ENCODE assay signal across 11 cellular contexts in genomic region chr3:188179006-188179966, GRCh38. TPM values are rescaled to one million over a fixed set of nuclear protein-coding genes. Genes with fewer than 3 reads are reported as not detected.
DNase-seq lines count a peak whose midpoint lies in the region; ATAC-seq and TF ChIP-seq lines count a peak whose summit lies in the region.
"Had no signal": no experiment of that assay in that cellular context is flagged by ENCODE, and none has a peak within 500 bp of the region (broad histone marks: within the 10 kb centered on the region; RNA-seq: fewer than 3 reads in every experiment).

No MANE protein-coding gene starts in this region.

- peaks cover 0 to 4% of the 10 kb centered on the region in 2 donors for H3K36me3 ChIP-seq in lung (ENCODE audit: control insufficient read depth in 2 of 2, insufficient read depth in 2 of 2, low read length in 2 of 2)
- no peaks in the 10 kb centered on the region for H3K36me3 ChIP-seq in transverse colon

- no peaks in the 10 kb centered on the region for H3K27me3 Mint-ChIP-seq in T-helper 1 cell treated with Interleukin-12 subunit alpha and Interleukin-12 subunit beta and Interleukin-4 antibody, amounts not matched to agents 30 μg/mL and 1 μg/mL, for 36 hours (ENCODE audit: low read depth)

- 58 to 70% methylated on average over 16 of the region's 16 CpGs for WGBS in lung, 2 donors
- WGBS in transverse colon (ENCODE audit: low coverage in 1 of 2), 2 donors = 56 to 66% methylated on average over 9 to 16 of the region's 16 CpGs

- no peak for TF ChIP-seq CTCF in astrocyte of the cerebellum (IDR thresholded peaks at IDR 0.05; ENCODE audit: low read depth, low read length, missing control alignments)
- TF ChIP-seq CTCF in lung (IDR thresholded peaks at IDR 0.05; ENCODE audit: control extremely low read depth, extremely low read depth) = no peak
- TF ChIP-seq CTCF in transverse colon (IDR thresholded peaks at IDR 0.05) = peak in 2 of 5 experiments; percentile 19 to 45

- TF ChIP-seq EP300 in transverse colon (IDR thresholded peaks at IDR 0.05; ENCODE audit: low read depth) = peak; percentile 49

- H3K4me3 ChIP-seq in astrocyte of the cerebellum (ENCODE audit: low read depth, low read length) (no peak overlapping the region), lung (no peak overlapping the region), transverse colon (no peak overlapping the region)
- H3K4me3 ChIP-seq: A549 had no signal

- peaks cover 14 to 24% of the 10 kb centered on the region in 2 donors for H3K4me1 ChIP-seq in lung (ENCODE audit: control insufficient read depth in 2 of 2, insufficient read depth in 2 of 2, low read length in 2 of 2)
- peaks cover 33 to 91% (median 74%) of the 10 kb centered on the region in 4 donors for H3K4me1 ChIP-seq in transverse colon

- ATAC-seq in lung (ENCODE audit: insufficient read depth, low FRiP score) (peak; percentile 84), HG03442 (IDR thresholded peaks at IDR 0.05; ENCODE audit: unreplicated experiment) (no peak), GM19467 (IDR thresholded peaks at IDR 0.05; ENCODE audit: unreplicated experiment) (no peak), HG03432 (IDR thresholded peaks at IDR 0.05; ENCODE audit: unreplicated experiment) (no peak)

- H3K9me3 Mint-ChIP-seq in T-helper 1 cell treated with Interleukin-12 subunit alpha and Interleukin-12 subunit beta and Interleukin-4 antibody, amounts not matched to agents 30 μg/mL and 1 μg/mL, for 36 hours = no peaks in the 10 kb centered on the region

- no peaks in the 10 kb centered on the region for H3K9me3 ChIP-seq in lung (ENCODE audit: control insufficient read depth in 2 of 2, insufficient read depth in 1 of 2, low read length in 1 of 2)
- no peaks in the 10 kb centered on the region for H3K9me3 ChIP-seq in transverse colon
- H3K9me3 ChIP-seq: A549 had no signal

- in situ Hi-C loops in astrocyte of the cerebellum (cut with HindIII; ENCODE audit: low sequenced_read_pairs) (no loop called here), transverse colon (cut with MboI; ENCODE audit: low pct_ligation_motif_present in 1 of 4, low pct_unique_long_range_greater_than_20kb in 1 of 4, low sequenced_read_pairs in 3 of 4) (no loop called here)

- H3K36me3 Mint-ChIP-seq in T-helper 1 cell treated with Interleukin-12 subunit alpha and Interleukin-12 subunit beta and Interleukin-4 antibody, amounts not matched to agents 30 μg/mL and 1 μg/mL, for 36 hours (ENCODE audit: low read depth) = peaks cover 30% of the 10 kb centered on the region

- no peak for TF ChIP-seq POLR2A in transverse colon (IDR thresholded peaks at IDR 0.05)

- intact Hi-C loops in transverse colon (cut with DNase I; ENCODE audit: low total_unique reads) = no loop called here

- H3K27me3 ChIP-seq in lung (ENCODE audit: control insufficient read depth, insufficient read depth) (no peaks in the 10 kb centered on the region), transverse colon (no peaks in the 10 kb centered on the region)

- no peak overlapping the region for H3K4me3 Mint-ChIP-seq in T-helper 1 cell treated with Interleukin-12 subunit alpha and Interleukin-12 subunit beta and Interleukin-4 antibody, amounts not matched to agents 30 μg/mL and 1 μg/mL, for 36 hours

- DNase-seq in T-helper 1 cell = no peak
- peak; percentile 35 for DNase-seq in astrocyte of the cerebellum (ENCODE audit: low read depth)
- peak; percentile 77 for DNase-seq in lung (ENCODE audit: low spot score)
- DNase-seq in transverse colon = no peak
- DNase-seq: amygdala, midbrain had no signal

- H3K4me1 Mint-ChIP-seq in T-helper 1 cell treated with Interleukin-12 subunit alpha and Interleukin-12 subunit beta and Interleukin-4 antibody, amounts not matched to agents 30 μg/mL and 1 μg/mL, for 36 hours (ENCODE audit: low read depth) = peaks cover 33% of the 10 kb centered on the region

- peak overlapping the region; percentile 27 for H3K27ac Mint-ChIP-seq in T-helper 1 cell treated with Interleukin-12 subunit alpha and Interleukin-12 subunit beta and Interleukin-4 antibody, amounts not matched to agents 30 μg/mL and 1 μg/mL, for 36 hours

- H3K27ac ChIP-seq in lung (ENCODE audit: low read depth in 1 of 2, low read length in 1 of 2) = peak overlapping the region; percentile 71 to 81
- H3K27ac ChIP-seq in transverse colon = peak overlapping the region; percentile 82 to 96 (median 84)

RNA-seq across cellular contexts. Expression of gene LPP, which starts 25.3 kb away (rescaled TPM):
- total RNA-seq in lung = 100 to 1,000 TPM; 118 to 219 TPM
- 10 to 100 TPM; 11.1 to 14.5 TPM for polyA plus RNA-seq in lung
- total RNA-seq in transverse colon = 100 to 1,000 TPM; 207 to 592 (median 406) TPM

Comparison
In these comparisons a context has a peak if more than half of its experiments do, and no peak if none do; other contexts are left out.
1. DNase-seq: peak in astrocyte of the cerebellum (single experiment) and lung (single experiment); none in T-helper 1 cell (0 of 5) and transverse colon (single experiment).